15 cellular contexts compared by ENCODE assay signal in the genomic region with DNA sequence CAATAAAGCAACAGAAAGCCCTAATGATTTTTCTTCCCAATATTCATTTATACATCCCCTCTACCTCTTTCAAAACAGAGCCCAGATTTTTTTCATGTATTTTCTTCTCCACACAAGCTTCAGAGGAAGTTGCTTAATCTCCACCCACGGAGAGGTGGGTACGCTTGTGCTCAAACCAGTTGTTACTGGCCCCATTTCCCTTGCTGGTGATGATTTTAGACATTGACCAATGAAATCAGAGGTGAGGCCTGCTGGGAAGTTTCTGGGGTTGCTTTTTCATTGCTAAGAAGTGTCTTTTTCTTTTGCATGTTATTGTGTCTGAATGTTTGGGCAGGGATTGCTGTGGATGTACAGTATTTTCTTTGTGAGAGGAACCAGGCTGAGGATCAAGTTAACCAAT.
DNase-seq lines count a peak whose midpoint lies in the region; ATAC-seq and TF ChIP-seq lines count a peak whose summit lies in the region.
"Had no signal": no experiment of that assay in that cellular context is flagged by ENCODE, and none has a peak within 500 bp of the region (broad histone marks: within the 10 kb centered on the region; RNA-seq: fewer than 3 reads in every experiment).

No MANE protein-coding gene starts in this region.

- H3K4me1 Mint-ChIP-seq in activated CD8-positive, alpha-beta memory T cell treated with anti-CD3 and anti-CD28 coated beads, Interleukin-2, amount 10 ng/mL, durations not matched to agents 7 days and 5 days, result peaks cover 5% of the 10 kb centered on the region

- no peak overlapping the region for H3K27ac Mint-ChIP-seq in activated CD8-positive, alpha-beta memory T cell treated with anti-CD3 and anti-CD28 coated beads, Interleukin-2, amount 10 ng/mL, durations not matched to agents 7 days and 5 days
- H3K27ac Mint-ChIP-seq: HFFc6 had no signal

- H3K36me3 Mint-ChIP-seq in activated CD8-positive, alpha-beta memory T cell treated with anti-CD3 and anti-CD28 coated beads, Interleukin-2, amount 10 ng/mL, durations not matched to agents 7 days and 5 days, result peaks cover 4% of the 10 kb centered on the region

- H3K27ac ChIP-seq in sigmoid colon, result no peak overlapping the region
- H3K27ac ChIP-seq: tibial nerve had no signal

- TF ChIP-seq CTCF in cardiac fibroblast (IDR thresholded peaks at IDR 0.05; ENCODE audit: low read depth, low read length), result no peak
- TF ChIP-seq CTCF in sigmoid colon (IDR thresholded peaks at IDR 0.05), result no peak

- CTCF ChIA-PET in activated CD8-positive, alpha-beta memory T cell treated with anti-CD3 and anti-CD28 coated beads, Interleukin-2, amount 10 ng/mL, durations not matched to agents 7 days and 5 days (lab: Charles Lee), result interaction anchor here (1.0 kb wide), 1 partner anchor 44 kb away, joined by 3 read pairs; no protein-coding TSS in a partner anchor

- ATAC-seq in activated CD8-positive, alpha-beta memory T cell treated with anti-CD3 and anti-CD28 coated beads, Interleukin-2, amount 10 ng/mL, durations not matched to agents 7 days and 5 days, result peak; percentile 27

- no peaks in the 10 kb centered on the region for H3K9me3 ChIP-seq in sigmoid colon
- H3K9me3 ChIP-seq: tibial nerve had no signal

- no peak for TF ChIP-seq EP300 in sigmoid colon (IDR thresholded peaks at IDR 0.05)

- no peak for DNase-seq in activated CD8-positive, alpha-beta memory T cell treated with anti-CD3 and anti-CD28 coated beads, Interleukin-2, amount 10 ng/mL, durations not matched to agents 7 days and 5 days
- no peak for DNase-seq in activated CD8-positive, alpha-beta memory T cell treated with anti-CD3 and anti-CD28 coated beads, Interleukin-2, amount 50 U/mL, for 4 hours
- peak; percentile 15 for DNase-seq in LHCN-M2 (ENCODE audit: low read depth)
- peak; percentile 20 to 22 for DNase-seq in cardiac fibroblast (ENCODE audit: low read depth in 2 of 2)
- peak; percentile 57 for DNase-seq in renal cortical epithelial cell (ENCODE audit: low read depth)
- no peak for DNase-seq in DMS53 treated with DMSO at 0.1 percent for 48 hours (lab: John Stamatoyannopoulos, UW; ENCODE audit: unreplicated experiment)
- DNase-seq in sigmoid colon, result no peak
- no peak for DNase-seq in cerebellum (ENCODE audit: low spot score)
- DNase-seq: activated T-cell treated with anti-CD3 and anti-CD28 coated beads, Interleukin-2, amount 50 U/mL, for 4 hours; aorta; HFFc6; hypothalamus; NCI-H146; posterior cingulate gyrus had no signal

- H3K4me3 ChIP-seq in cardiac fibroblast (replicated peaks in 1 of 2; ENCODE audit: low read depth in 2 of 2, low read length in 2 of 2) (no peak overlapping the region), sigmoid colon (no peak overlapping the region)
- H3K4me3 ChIP-seq: tibial nerve had no signal

- no peak for TF ChIP-seq POLR2A in sigmoid colon (IDR thresholded peaks at IDR 0.05)

- H3K4me3 Mint-ChIP-seq in activated CD8-positive, alpha-beta memory T cell treated with anti-CD3 and anti-CD28 coated beads, Interleukin-2, amount 10 ng/mL, durations not matched to agents 7 days and 5 days, result no peak overlapping the region
- H3K4me3 Mint-ChIP-seq: activated T-cell treated with anti-CD3 and anti-CD28 coated beads, Interleukin-2, amount 50 U/mL, for 4 hours; HFFc6 had no signal

- intact Hi-C loops in sigmoid colon (cut with DNase I), result no loop called here

- H3K27me3 Mint-ChIP-seq in activated CD8-positive, alpha-beta memory T cell treated with anti-CD3 and anti-CD28 coated beads, Interleukin-2, amount 10 ng/mL, durations not matched to agents 7 days and 5 days, result no peaks in the 10 kb centered on the region

- H3K9me3 Mint-ChIP-seq in activated CD8-positive, alpha-beta memory T cell treated with anti-CD3 and anti-CD28 coated beads, Interleukin-2, amount 10 ng/mL, durations not matched to agents 7 days and 5 days (ENCODE audit: low read depth), result peaks cover 3% of the 10 kb centered on the region
- H3K9me3 Mint-ChIP-seq: HFFc6 had no signal

- H3K27me3 ChIP-seq in sigmoid colon, result no peaks in the 10 kb centered on the region
- H3K27me3 ChIP-seq: tibial nerve had no signal

- H3K36me3 ChIP-seq in sigmoid colon, result no peaks in the 10 kb centered on the region
- H3K36me3 ChIP-seq: tibial nerve had no signal

- H3K4me1 ChIP-seq in sigmoid colon, result peaks cover 0 to 23% (median 9%) of the 10 kb centered on the region in 4 donors

- 63 to 81% methylated on average over 2 of the region's 2 CpGs for WGBS in sigmoid colon, 2 donors

Comparison
In these comparisons a context has a peak if more than half of its experiments do, and no peak if none do; other contexts are left out.
1. DNase-seq: peak in LHCN-M2 (single experiment), cardiac fibroblast (2 of 2) and renal cortical epithelial cell (single experiment); none in activated CD8-positive, alpha-beta memory T cell treated with anti-CD3 and anti-CD28 coated beads, Interleukin-2, amount 10 ng/mL, durations not matched to agents 7 days and 5 days (single experiment), activated CD8-positive, alpha-beta memory T cell treated with anti-CD3 and anti-CD28 coated beads, Interleukin-2, amount 50 U/mL, for 4 hours (single experiment), DMS53 treated with DMSO at 0.1 percent for 48 hours (single experiment), sigmoid colon (single experiment) and cerebellum (single experiment).